28 cellular contexts compared by ENCODE assay signal in the genomic region with DNA sequence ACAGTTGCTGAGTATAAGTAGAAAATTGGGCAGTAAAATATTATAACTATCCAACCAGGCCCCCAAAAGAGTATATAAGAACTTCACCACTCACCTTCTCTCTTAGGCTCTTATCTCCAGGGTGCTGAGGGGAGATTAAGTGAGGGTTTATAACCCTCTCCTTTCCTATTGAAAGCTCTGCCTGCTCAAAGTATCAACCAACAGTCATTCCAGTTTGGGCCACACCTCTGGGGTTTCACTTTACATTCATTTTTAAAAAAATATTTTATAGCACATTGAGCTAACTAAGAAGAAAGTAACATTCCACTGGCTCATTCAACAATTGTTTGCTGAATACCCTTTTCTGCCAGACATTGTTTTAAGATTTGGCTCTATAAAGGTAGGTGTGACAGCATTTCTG.
"Had no signal": no experiment of that assay in that cellular context is flagged by ENCODE, and none has a peak within 500 bp of the region (broad histone marks: within the 10 kb centered on the region; RNA-seq: fewer than 3 reads in every experiment).

No MANE protein-coding gene starts in this region.

- H3K9me3 ChIP-seq: ascending aorta, breast epithelium, colonic mucosa, esophagus squamous epithelium, gastroesophageal sphincter, heart right ventricle had no signal

- H3K4me3 ChIP-seq: ascending aorta, breast epithelium, cardiac muscle cell, colonic mucosa, esophagus squamous epithelium, gastroesophageal sphincter, heart right ventricle had no signal

- DNase-seq: activated CD4-positive, alpha-beta memory T cell treated with anti-CD3 and anti-CD28 coated beads for 36 hours; activated CD4-positive, alpha-beta T cell treated with anti-CD3 and anti-CD28 coated beads for 36 hours; activated CD4-positive, alpha-beta T cell treated with anti-CD3 and anti-CD28 coated beads, Interleukin-2, amount 10 ng/mL, durations not matched to agents 24 days and 14 days; activated CD4-positive, CD25-positive, alpha-beta regulatory T cell; activated CD4-positive, CD25-positive, alpha-beta regulatory T cell treated with anti-CD3 and anti-CD28 coated beads, Interleukin-2, amount 50 U/mL, for 72 hours; activated CD8-positive, alpha-beta memory T cell treated with anti-CD3 and anti-CD28 coated beads, Interleukin-2, amount 10 ng/mL, durations not matched to agents 7 days and 5 days; activated CD8-positive, alpha-beta memory T cell treated with anti-CD3 and anti-CD28 coated beads, Interleukin-2, amount 50 U/mL, for 4 hours; activated CD8-positive, alpha-beta T cell treated with anti-CD3 and anti-CD28 coated beads, Interleukin-2, amount 10 ng/mL, durations not matched to agents 7 days and 5 days; activated effector memory CD4-positive, alpha-beta T cell treated with anti-CD3 and anti-CD28 coated beads, Interleukin-2, amount 50 U/mL, for 16 hours; activated naive CD4-positive, alpha-beta T cell treated with anti-CD3 and anti-CD28 coated beads for 36 hours; activated naive CD8-positive, alpha-beta T cell treated with anti-CD3 and anti-CD28 coated beads for 36 hours; activated naive CD8-positive, alpha-beta T cell treated with anti-CD3 and anti-CD28 coated beads, Interleukin-2, amount 50 U/mL, for 24 hours; activated T-cell treated with anti-CD3 and anti-CD28 coated beads, Interleukin-2, amount 50 U/mL, for 1 hour; activated T-cell treated with anti-CD3 and anti-CD28 coated beads, Interleukin-2, amount 50 U/mL, for 48 hours; central memory CD4-positive, alpha-beta T cell; cerebellar nuclear complex; colonic mucosa; effector CD8-positive, alpha-beta T cell; esophagus squamous epithelium; foreskin melanocyte; heart right ventricle; T-helper 17 cell; T1000 had no signal

- H3K27me3 ChIP-seq: ascending aorta, breast epithelium, cardiac muscle cell, colonic mucosa, esophagus squamous epithelium, gastroesophageal sphincter, heart right ventricle had no signal

- ATAC-seq: activated CD4-positive, alpha-beta T cell treated with anti-CD3 and anti-CD28 coated beads for 36 hours; activated CD8-positive, alpha-beta memory T cell treated with anti-CD3 and anti-CD28 coated beads, Interleukin-2, amount 10 ng/mL, durations not matched to agents 7 days and 5 days; activated CD8-positive, alpha-beta T cell treated with anti-CD3 and anti-CD28 coated beads, Interleukin-2, amount 10 ng/mL, durations not matched to agents 7 days and 5 days; activated naive CD8-positive, alpha-beta T cell treated with anti-CD3 and anti-CD28 coated beads, Interleukin-2, amount 50 U/mL, for 24 hours; gastroesophageal sphincter; heart right ventricle; T-helper 17 cell had no signal

- H3K27ac ChIP-seq: ascending aorta, breast epithelium, cardiac muscle cell, colonic mucosa, epithelial cell of prostate, esophagus squamous epithelium, gastroesophageal sphincter, heart right ventricle had no signal

- H3K36me3 ChIP-seq: breast epithelium, cardiac muscle cell, colonic mucosa, esophagus squamous epithelium had no signal
